8 cellular contexts compared by ENCODE assay signal in genomic region chr3:169661567-169662214, GRCh38. TPM values are rescaled to one million over a fixed set of nuclear protein-coding genes. Genes with fewer than 3 reads are reported as not detected.
DNase-seq lines count a peak whose midpoint lies in the region; ATAC-seq, FAIRE-seq and TF ChIP-seq lines count a peak whose summit lies in the region.

No MANE protein-coding gene starts in this region.

- H3K18ac ChIP-seq in H1 (ENCODE audit: extremely low read depth, low read length) = no peak overlapping the region; the same call in 1 of the 2 replicates

- no peak overlapping the region for H3K23ac ChIP-seq in H1 (ENCODE audit: insufficient read length)

- H3K4me3 ChIP-seq in H1 (ENCODE audit: extremely low read depth in 1 of 4, insufficient read depth in 2 of 4, low read depth in 3 of 4, low read length in 4 of 4) = peak overlapping the region; percentile 66 to 79 (median 74)
- H3K4me3 ChIP-seq in mucosa of descending colon = peak overlapping the region; percentile 40

- H3K27me3 ChIP-seq in H1 (replicated peaks in 1 of 4; ENCODE audit: control insufficient read depth in 3 of 4, extremely low read depth in 1 of 4, insufficient read depth in 3 of 4, low read length in 3 of 4) = peaks cover 41 to 83% (median 72%) of the 10 kb centered on the region in 4 experiments

- peak overlapping the region in 2 of 4 experiments; percentile 9 to 24; a peak in 1 of 7 replicates for H3K9ac ChIP-seq in H1 (replicated peaks in 1 of 4; ENCODE audit: extremely low read depth in 1 of 4, low read depth in 3 of 4, low read length in 3 of 4)

- H4K5ac ChIP-seq in H1 (ENCODE audit: insufficient read length, low read depth, low read length) = no peak overlapping the region

- peaks cover 28% of the 10 kb centered on the region for H3K23me2 ChIP-seq in H1 (ENCODE audit: low read depth, low read length)

- H3K56ac ChIP-seq in H1 (replicated peaks; ENCODE audit: insufficient read length, low read depth, low read length) = no peak overlapping the region

- H4K20me1 ChIP-seq in H1 (replicated peaks in 1 of 2; ENCODE audit: control insufficient read depth in 1 of 2, insufficient read depth in 2 of 2, low read length in 2 of 2) = peaks cover 0 to 10% of the 10 kb centered on the region in 2 experiments

- H3K9me3 ChIP-seq in H1 (ENCODE audit: insufficient read depth in 2 of 2, low read depth in 1 of 2, low read length in 1 of 2) (no peaks in the 10 kb centered on the region), mucosa of descending colon (no peaks in the 10 kb centered on the region)

- H3K27ac ChIP-seq in H1 (ENCODE audit: low read depth, low read length) = no peak overlapping the region

- ATAC-seq in GM18873 (IDR thresholded peaks at IDR 0.05; ENCODE audit: low FRiP score, unreplicated experiment) (peak; percentile 3), HG03354 (IDR thresholded peaks at IDR 0.05; ENCODE audit: poor library complexity, severe bottlenecking, unreplicated experiment) (peak; percentile 13), mucosa of descending colon (peak; percentile 56), GM19452 (IDR thresholded peaks at IDR 0.05; ENCODE audit: unreplicated experiment) (no peak)

- peak overlapping the region; percentile 43 for H2AFZ ChIP-seq in H1 (ENCODE audit: low read length)

- H3K4ac ChIP-seq in H1 (replicated peaks; ENCODE audit: insufficient read length, low read depth, low read length) = no peak overlapping the region

- CTCF ChIA-PET in H1 (lab: Charles Lee; ENCODE audit: partially characterized antibody) = interaction anchor here (0.5 to 2.6 kb wide), 11 partner anchors 7 to 615 kb away, joined by 3 to 13 read pairs (median 3); no protein-coding TSS in a partner anchor

- FAIRE-seq in H1 (lab: Jason Lieb, UNC) = no peak

- no peak for TF ChIP-seq RAD21 in H1 (IDR thresholded peaks at IDR 0.05 in 1 of 2, conservative IDR thresholded peaks at IDR 0.05 in 1 of 2; ENCODE audit: low read depth in 2 of 2, low read length in 2 of 2)

- peaks cover 8 to 33% (median 21%) of the 10 kb centered on the region in 4 experiments for H3K4me1 ChIP-seq in H1 (replicated peaks in 1 of 4; ENCODE audit: control insufficient read depth in 3 of 4, insufficient read depth in 4 of 4, low read length in 3 of 4)
- H3K4me1 ChIP-seq in mucosa of descending colon (ENCODE audit: low read depth) = peaks cover 28% of the 10 kb centered on the region

- H3K79me2 ChIP-seq in H1 (ENCODE audit: control insufficient read depth in 1 of 2, insufficient read depth in 2 of 2, low read length in 2 of 2) = no peaks in the 10 kb centered on the region

- H2BK12ac ChIP-seq in H1 (ENCODE audit: low read depth, low read length) = peak overlapping the region; percentile 84; the same call in 1 of the 2 replicates

- H2BK20ac ChIP-seq in H1 (ENCODE audit: low read length) = no peak overlapping the region

- H3K36me3 ChIP-seq in H1 (ENCODE audit: control insufficient read depth in 2 of 4, insufficient read depth in 4 of 4, low read length in 3 of 4) = no peaks in the 10 kb centered on the region
- H3K36me3 ChIP-seq in mucosa of descending colon (ENCODE audit: low read depth) = no peaks in the 10 kb centered on the region

- H2AK5ac ChIP-seq in H1 (ENCODE audit: low read depth, low read length) = no peak overlapping the region

- no peak for TF ChIP-seq EP300 in H1 (IDR thresholded peaks at IDR 0.05; ENCODE audit: borderline replicate concordance in 1 of 2, low read depth in 2 of 2, low read length in 2 of 2)

- intact Hi-C loops in mucosa of descending colon (cut with DNase I, micrococcal nuclease) = loop anchor here (5.0 to 10.0 kb wide), 3 partner anchors 367 to 519 kb away; no protein-coding TSS in a partner anchor

- no peak overlapping the region for H3K14ac ChIP-seq in H1 (ENCODE audit: insufficient read length)

- DNase-seq in AG20443 (ENCODE audit: low spot score) (peak; percentile 62), SK-N-DZ (ENCODE audit: low spot score) (peak; percentile 72), H1 (ENCODE audit: low read depth in 1 of 2, low spot score in 2 of 2) (peak in 1 of 2 experiments; percentile 68), mucosa of descending colon (peak; percentile 59 to 70 (median 66)), GM19240 (ENCODE audit: insufficient read length, low spot score) (no peak)

- H4K91ac ChIP-seq in H1 (replicated peaks; ENCODE audit: insufficient read length, low read length) = no peak overlapping the region

- WGBS in H1 (ENCODE audit: extremely low coverage in 1 of 2, insufficient coverage in 1 of 2, insufficient read length in 1 of 2, insufficient replicate concordance in 2 of 2, low coverage in 1 of 2, low lambda C conversion rate in 2 of 2, missing lambda C conversion rate in 1 of 2), 2 experiments = 1% methylated on average over 34 of the region's 44 CpGs; no CpG with 5 or more reads in 1 of the 2 experiments

- H3K4me2 ChIP-seq in H1 (ENCODE audit: insufficient read depth in 1 of 2, low read depth in 2 of 2, low read length in 2 of 2) = peak overlapping the region; percentile 97 to 100

- no peak for TF ChIP-seq POLR2A in H1 (IDR thresholded peaks at IDR 0.05; ENCODE audit: control extremely low read depth in 1 of 2, low read depth in 2 of 2, low read length in 2 of 2)

- H2BK5ac ChIP-seq in H1 (ENCODE audit: low read depth, low read length) = no peak overlapping the region

- POLR2A ChIA-PET in H1 (lab: Charles Lee; ENCODE audit: partially characterized antibody) = interaction anchor here (1.2 to 1.5 kb wide), 2 partner anchors 514 to 515 kb away, joined by 4 read pairs; no protein-coding TSS in a partner anchor

- H4K8ac ChIP-seq in H1 (ENCODE audit: extremely low read depth, insufficient read depth, low read length) = no peak overlapping the region

- no peak overlapping the region for H2BK120ac ChIP-seq in H1 (replicated peaks; ENCODE audit: low read depth, low read length)

- H3K79me1 ChIP-seq in H1 (ENCODE audit: low read depth, low read length) = peaks cover 2% of the 10 kb centered on the region; the same call in 1 of the 2 replicates

- TF ChIP-seq CTCF in H1 (IDR thresholded peaks at IDR 0.05; ENCODE audit: control extremely low read depth in 1 of 3, insufficient read depth in 1 of 3, low read depth in 1 of 3, low read length in 3 of 3) = no peak
- no peak for TF ChIP-seq CTCF in mucosa of descending colon (IDR thresholded peaks at IDR 0.05)

- peak overlapping the region; percentile 29; the same call in 1 of the 2 replicates for H2BK15ac ChIP-seq in H1 (ENCODE audit: low read length)

TF ChIP-seq in H1, 55 proteins besides CTCF, POLR2A, EP300 and RAD21 (continues in another document):
- no peak for TF ChIP-seq TAF1 (IDR thresholded peaks at IDR 0.05; ENCODE audit: low read depth, low read length)
- peak; percentile 40 for TF ChIP-seq KDM4A (IDR thresholded peaks at IDR 0.05; ENCODE audit: low read depth, low read length, severe bottlenecking)
- TF ChIP-seq NRF1 (IDR thresholded peaks at IDR 0.05; ENCODE audit: low read depth, low read length) = no peak
- no peak for TF ChIP-seq TCF12 (IDR thresholded peaks at IDR 0.05; ENCODE audit: low read depth, low read length)
- no peak for TF ChIP-seq KDM5A (IDR thresholded peaks at IDR 0.05; ENCODE audit: low read length)
- no peak for TF ChIP-seq SP1 (IDR thresholded peaks at IDR 0.05; ENCODE audit: low read depth, low read length)
- no peak for TF ChIP-seq CTBP2 (IDR thresholded peaks at IDR 0.05; ENCODE audit: borderline replicate concordance, insufficient read depth, insufficient read length, low read length)
- TF ChIP-seq EZH2 (IDR thresholded peaks at IDR 0.05; ENCODE audit: low read depth, low read length, severe bottlenecking) = peak; percentile 52
- TF ChIP-seq NANOG (IDR thresholded peaks at IDR 0.05; ENCODE audit: insufficient read depth, low read depth, low read length, poor library complexity, severe bottlenecking) = no peak
- no peak for TF ChIP-seq MAX (IDR thresholded peaks at IDR 0.05)
- TF ChIP-seq ZNF274 (IDR thresholded peaks at IDR 0.05; ENCODE audit: borderline replicate concordance, extremely low read depth, low read length) = no peak
- TF ChIP-seq ASH2L (IDR thresholded peaks at IDR 0.05; ENCODE audit: low read length) = peak; percentile 45
- peak; percentile 76; the same call in 1 of the 2 replicates for TF ChIP-seq SUZ12 (IDR thresholded peaks at IDR 0.05; ENCODE audit: low read length)

RNA-seq across cellular contexts. Expression of gene MECOM, which starts 1.8 kb away (rescaled TPM):
- 0.86 and 2.2 TPM in 2 replicates for polyA plus RNA-seq in SK-N-DZ (2014; cell fraction: cytosol; rRNA removed)
- polyA plus RNA-seq in SK-N-DZ (2014; cell fraction: nucleus; rRNA removed) = 0.74 and 0.90 TPM in 2 replicates
- total RNA-seq in H1 (2021; fragmentation: NEBNext Ultra II Directional; extraction: Animal tissue kit (Norgen Biotek cat#: 25700)) = 0.69 and 0.78 TPM in 2 replicates
- polyA plus RNA-seq in H1 (2011; rRNA removed) = 0.03 and 0.11 TPM in 2 replicates
- 0.26 TPM for polyA plus RNA-seq in H1 (2011; cell fraction: cytosol; rRNA removed)
- polyA plus RNA-seq in H1 (2011; cell fraction: nucleus; rRNA removed) = 0.21 TPM
- polyA plus RNA-seq in H1 (2012, experiment 1 of 2) = 0.09 to 1.1 TPM (median 0.18 TPM) in 4 replicates
- polyA plus RNA-seq in H1 (2012, experiment 2 of 2) = not detected
- 0.18 TPM for polyA plus RNA-seq in H1 (2013, experiment 1 of 2)
- polyA plus RNA-seq in H1 (2013, experiment 2 of 2) = 0.11 TPM
- polyA minus RNA-seq in H1 (2011; rRNA and poly(A)+ RNA removed) = 0.07 and 1.1 TPM in 2 replicates
- polyA minus RNA-seq in H1 (2011; cell fraction: cytosol; rRNA and poly(A)+ RNA removed) = not detected
- 0.30 TPM for polyA minus RNA-seq in H1 (2011; cell fraction: nucleus; rRNA and poly(A)+ RNA removed)
- 100 to 1,000 TPM in 1 of 3 donors, 10 to 100 TPM in 2; 39.8 to 105 (median 90.5) TPM for total RNA-seq in mucosa of descending colon

Comparison
In these comparisons a context has a peak if more than half of its experiments do, and no peak if none do; other contexts are left out.
1. RNA of gene MECOM, which starts 1.8 kb away (total RNA-seq): 39.8 to 105 TPM in mucosa of descending colon; 0.69 to 0.78 TPM in H1; every median in the first group is over 10 times any median in the second.